Comparison of ENCODE assay signal across 18 cellular contexts in the genomic region with DNA sequence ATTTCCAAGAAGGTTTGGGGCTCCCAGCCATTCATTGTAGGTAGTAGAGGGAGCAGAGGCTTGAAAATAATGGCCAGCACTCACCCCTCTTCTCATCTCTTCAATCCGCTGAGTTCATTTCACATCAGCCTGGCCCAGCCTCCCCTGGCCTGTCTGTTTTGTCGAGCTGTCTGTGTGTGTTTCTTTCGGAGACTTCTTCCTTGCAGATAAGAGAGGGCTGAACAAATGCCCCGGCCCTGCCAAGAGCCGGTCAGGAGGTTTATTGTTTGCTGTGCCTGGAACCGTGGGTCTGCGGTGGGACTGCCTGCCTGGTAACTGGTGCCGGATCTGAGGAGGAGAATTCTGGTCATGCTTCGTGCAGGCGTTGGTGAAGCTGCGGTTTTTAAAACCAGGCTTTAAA. TPM values are rescaled to one million over a fixed set of nuclear protein-coding genes. Genes with fewer than 3 reads are reported as not detected.
DNase-seq lines count a peak whose midpoint lies in the region; ATAC-seq and TF ChIP-seq lines count a peak whose summit lies in the region.
"Had no signal": no experiment of that assay in that cellular context is flagged by ENCODE, and none has a peak within 500 bp of the region (broad histone marks: within the 10 kb centered on the region; RNA-seq: fewer than 3 reads in every experiment).

No MANE protein-coding gene starts in this region.

- H3K9ac ChIP-seq in mucosa of stomach (ENCODE audit: low read length), result peak overlapping the region; percentile 23

- ATAC-seq in right cardiac atrium (no peak), GM18519 (IDR thresholded peaks at IDR 0.05; ENCODE audit: low FRiP score, unreplicated experiment) (no peak)

- intact Hi-C loops in right cardiac atrium (cut with DNase I), result no loop called here

- H3K27ac ChIP-seq in right cardiac atrium (ENCODE audit: low read length) (no peak overlapping the region), right atrium auricular region (no peak overlapping the region), substantia nigra (ENCODE audit: low read depth, low read length, poor library complexity, severe bottlenecking) (peak overlapping the region; percentile 53)
- H3K27ac ChIP-seq: C4-2B, PC-9 had no signal

- peaks cover 40% of the 10 kb centered on the region for H3K36me3 ChIP-seq in right atrium auricular region
- H3K36me3 ChIP-seq in mucosa of stomach (ENCODE audit: control insufficient read depth, insufficient read depth, low read length), result peaks cover 15% of the 10 kb centered on the region

- H3K27me3 ChIP-seq in right cardiac atrium (ENCODE audit: control insufficient read depth, insufficient read depth) (no peaks in the 10 kb centered on the region), right atrium auricular region (no peaks in the 10 kb centered on the region), mucosa of stomach (ENCODE audit: control insufficient read depth, insufficient read depth, low read length) (no peaks in the 10 kb centered on the region)

- DNase-seq in right cardiac atrium (peak in 2 of 3 donors; percentile 43 to 73), right atrium auricular region (ENCODE audit: low spot score) (no peak), substantia nigra (lab: John Stamatoyannopoulos, UW) (peak in 7 of 49 donors; percentile 6 to 26 (median 9)), NCI-H2227 (lab: John Stamatoyannopoulos, UW; ENCODE audit: unreplicated experiment) (no peak)
- DNase-seq: DMS153, EL, HFFc6, KBM-7, NCI-H1092 treated with DMSO at 0.1 percent for 48 hours, NCI-H1694, NCI-H2107, NCI-H748 treated with DMSO at 0.1 percent for 48 hours, PC-9 had no signal

- TF ChIP-seq CTCF in right atrium auricular region (IDR thresholded peaks at IDR 0.05), result no peak

- WGBS in right cardiac atrium, result 68% methylated on average over 11 of the region's 11 CpGs

- H3K4me1 ChIP-seq in right cardiac atrium (ENCODE audit: control insufficient read depth, insufficient read depth, low read length) (no peaks in the 10 kb centered on the region), right atrium auricular region (peaks cover 0 to 21% of the 10 kb centered on the region in 2 donors), mucosa of stomach (ENCODE audit: control insufficient read depth, insufficient read depth, low read length) (peaks cover 14% of the 10 kb centered on the region)

- no peak overlapping the region for H3K4me3 ChIP-seq in right cardiac atrium (ENCODE audit: low read length)
- H3K4me3 ChIP-seq in right atrium auricular region, result no peak overlapping the region
- no peak overlapping the region for H3K4me3 ChIP-seq in mucosa of stomach (ENCODE audit: low read length)
- H3K4me3 ChIP-seq: PC-9 had no signal

- H3K9me3 ChIP-seq in right cardiac atrium (ENCODE audit: control insufficient read depth, low read length), result no peaks in the 10 kb centered on the region
- no peaks in the 10 kb centered on the region for H3K9me3 ChIP-seq in right atrium auricular region
- H3K9me3 ChIP-seq in mucosa of stomach (ENCODE audit: control insufficient read depth, low read length), result no peaks in the 10 kb centered on the region

RNA-seq across cellular contexts. Expression of gene VPS4A, which starts 3.4 kb away (rescaled TPM):
- total RNA-seq in right cardiac atrium (10 to 100 TPM; 25.7 to 30.4 (median 27.9) TPM), right atrium auricular region (10 to 100 TPM; 25.4 to 36.4 TPM)
- 29.8 TPM for polyA plus RNA-seq in right cardiac atrium

RNA-seq across cellular contexts. Expression of gene PDF, which starts 15.9 kb away (rescaled TPM):
- total RNA-seq in right cardiac atrium, result 1 to 10 TPM; 4.7 to 5.7 (median 4.9) TPM
- polyA plus RNA-seq in right cardiac atrium, result 2.9 TPM
- total RNA-seq in right atrium auricular region, result 10 to 100 TPM; 11.8 to 12.8 TPM

RNA-seq across cellular contexts. Expression of gene COG8, which starts 24.8 kb away (rescaled TPM):
- total RNA-seq in right cardiac atrium (10 to 100 TPM; 21.0 to 24.8 (median 23.5) TPM), right atrium auricular region (10 to 100 TPM; 24.4 to 31.8 TPM)
- polyA plus RNA-seq in right cardiac atrium, result 15.7 TPM

RNA-seq across cellular contexts. Expression of gene NIP7, which starts 25.0 kb away (rescaled TPM):
- total RNA-seq in right cardiac atrium (10 to 100 TPM in 1 of 4 donors, 1 to 10 TPM in 3; 6.4 to 14.8 (median 9.1) TPM), right atrium auricular region (1 to 10 TPM; 5.9 to 6.6 TPM)
- polyA plus RNA-seq in right cardiac atrium, result 6.2 TPM

RNA-seq across cellular contexts. Expression of gene TMED6, which starts 37.1 kb away (rescaled TPM):
- total RNA-seq in right cardiac atrium (under 1 TPM in 2 of 4 donors, not detected in 2; 0.49 to 0.76 TPM), right atrium auricular region (not detected)
- not detected for polyA plus RNA-seq in right cardiac atrium
- total RNA-seq: H1, M059J had no signal
- polyA plus RNA-seq: H1 had no signal

Comparison
In these comparisons a context has a peak if more than half of its experiments do, and no peak if none do; other contexts are left out.
1. DNase-seq: peak in right cardiac atrium (2 of 3); none in right atrium auricular region (single experiment) and NCI-H2227 (single experiment).